17 cellular contexts compared by ENCODE assay signal in genomic region chr15:33584797-33585196, GRCh38.
A peak's percentile ranks its signal among the peaks of the same experiment; 100 is the strongest.
DNase-seq lines count a peak whose midpoint lies in the region; ATAC-seq and TF ChIP-seq lines count a peak whose summit lies in the region.
"Had no signal": no experiment of that assay in that cellular context is flagged by ENCODE, and none has a peak within 500 bp of the region (broad histone marks: within the 10 kb centered on the region; RNA-seq: fewer than 3 reads in every experiment).

No MANE protein-coding gene starts in this region.

- DNase-seq in COLO829 (ENCODE audit: low spot score) (peak; percentile 57), LHCN-M2 (ENCODE audit: low read depth) (peak; percentile 74), adipocyte (ENCODE audit: low read depth) (peak; percentile 9), iPS-NIHi7 (ENCODE audit: extremely low spot score) (peak; percentile 7), coronary artery (ENCODE audit: low spot score) (no peak), MV-4-11 (lab: John Stamatoyannopoulos, UW) (no peak)
- DNase-seq in activated CD4-positive, alpha-beta T cell treated with anti-CD3 and anti-CD28 coated beads, Interleukin-2, amount 50 U/mL, for 1 hour, result no peak
- DNase-seq: activated B cell treated with CpG ODN at 0.5 μM for 24 hours; activated CD8-positive, alpha-beta memory T cell treated with anti-CD3 and anti-CD28 coated beads, Interleukin-2, amount 50 U/mL, for 48 hours; DMS153; dorsolateral prefrontal cortex; NCI-H1417 treated with DMSO at 0.1 percent for 48 hours; NCI-H524 treated with DMSO at 0.1 percent for 48 hours; stimulated activated CD4-positive, alpha-beta T cell treated with anti-CD3 and anti-CD28 coated beads, Interleukin-4, amount 100 ng/mL, for 4 hours had no signal

- peaks cover 13% of the 10 kb centered on the region for H3K4me1 ChIP-seq in adipocyte (ENCODE audit: control insufficient read depth, insufficient read depth, low read length)
- H3K4me1 ChIP-seq: gastroesophageal sphincter had no signal

- peaks cover 8% of the 10 kb centered on the region for H3K27me3 ChIP-seq in adipocyte (replicated peaks; ENCODE audit: control insufficient read depth, insufficient read depth, low read length)
- H3K27me3 ChIP-seq: dorsolateral prefrontal cortex, gastroesophageal sphincter had no signal

- TF ChIP-seq CTCF in coronary artery (IDR thresholded peaks at IDR 0.05), result no peak

- H3K9me3 ChIP-seq in adipocyte (ENCODE audit: control insufficient read depth, low read length), result no peaks in the 10 kb centered on the region
- H3K9me3 ChIP-seq: gastroesophageal sphincter had no signal

- no peak for ATAC-seq in GM19324 (IDR thresholded peaks at IDR 0.05; ENCODE audit: low FRiP score, unreplicated experiment)
- ATAC-seq: gastroesophageal sphincter; stimulated activated memory B cell treated with anti-CD40 and anti-IgM and Interleukin-4, amounts not matched to agents 10 μg/mL and 1 μg/mL and 100 μg/mL, for 72 hours had no signal

- no peak overlapping the region for H3K9ac ChIP-seq in adipocyte (ENCODE audit: low read length)

- no peaks in the 10 kb centered on the region for H3K36me3 ChIP-seq in adipocyte (ENCODE audit: control insufficient read depth, insufficient read depth, low read length, severe bottlenecking)

- no peak overlapping the region for H3K27ac ChIP-seq in coronary artery
- H3K27ac ChIP-seq: dorsolateral prefrontal cortex, gastroesophageal sphincter had no signal

- H3K4me3 ChIP-seq in adipocyte (ENCODE audit: low read length) (no peak overlapping the region), coronary artery (no peak overlapping the region)
- H3K4me3 ChIP-seq: dorsolateral prefrontal cortex, gastroesophageal sphincter had no signal

Comparison
In these comparisons a context has a peak if more than half of its experiments do, and no peak if none do; other contexts are left out.
1. DNase-seq: peak in COLO829 (single experiment), LHCN-M2 (single experiment), adipocyte (single experiment) and iPS-NIHi7 (single experiment); none in activated CD4-positive, alpha-beta T cell treated with anti-CD3 and anti-CD28 coated beads, Interleukin-2, amount 50 U/mL, for 1 hour (single experiment), coronary artery (single experiment) and MV-4-11 (single experiment).